ENCODE assay signal across 1 cellular context in the genomic region with DNA sequence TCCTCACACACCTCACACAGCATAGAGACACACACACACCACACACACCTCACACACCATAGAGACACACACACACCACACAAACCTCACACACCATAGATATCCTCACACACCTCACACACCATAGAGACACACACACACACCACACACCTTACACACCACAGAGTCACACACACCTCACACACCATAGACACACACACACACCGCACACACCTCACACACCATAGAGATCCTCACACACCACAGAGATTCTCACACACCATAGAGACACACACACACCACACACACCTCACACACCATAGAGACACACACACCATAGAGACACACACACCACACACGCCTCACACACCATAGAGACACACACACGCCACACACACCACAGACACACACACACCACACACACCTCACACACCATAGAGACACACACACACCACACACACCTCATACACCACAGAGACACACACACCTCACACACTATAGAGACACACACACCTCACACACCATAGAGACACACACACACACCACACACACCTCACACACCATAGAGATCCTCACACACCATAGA.
TF ChIP-seq lines count a peak whose summit lies in the region.

No MANE protein-coding gene starts in this region.

TF ChIP-seq in HepG2, 621 proteins besides CTCF, POLR2A, EP300 and RAD21 (continued from another document):
- TF ChIP-seq, protein P1, sequence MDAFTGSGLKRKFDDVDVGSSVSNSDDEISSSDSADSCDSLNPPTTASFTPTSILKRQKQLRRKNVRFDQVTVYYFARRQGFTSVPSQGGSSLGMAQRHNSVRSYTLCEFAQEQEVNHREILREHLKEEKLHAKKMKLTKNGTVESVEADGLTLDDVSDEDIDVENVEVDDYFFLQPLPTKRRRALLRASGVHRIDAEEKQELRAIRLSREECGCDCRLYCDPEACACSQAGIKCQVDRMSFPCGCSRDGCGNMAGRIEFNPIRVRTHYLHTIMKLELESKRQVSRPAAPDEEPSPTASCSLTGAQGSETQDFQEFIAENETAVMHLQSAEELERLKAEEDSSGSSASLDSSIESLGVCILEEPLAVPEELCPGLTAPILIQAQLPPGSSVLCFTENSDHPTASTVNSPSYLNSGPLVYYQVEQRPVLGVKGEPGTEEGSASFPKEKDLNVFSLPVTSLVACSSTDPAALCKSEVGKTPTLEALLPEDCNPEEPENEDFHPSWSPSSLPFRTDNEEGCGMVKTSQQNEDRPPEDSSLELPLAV (CRISPR knock-in tag; conservative IDR thresholded peaks at IDR 0.05; ENCODE audit: low read depth), result 0 out of 2 replicates have a peak, but pooled peaks have one; percentile 32
- TF ChIP-seq REPIN1 (CRISPR knock-in tag; IDR thresholded peaks at IDR 0.05; ENCODE audit: borderline replicate concordance, low read depth) (no peak), ZNF138 (CRISPR knock-in tag; IDR thresholded peaks at IDR 0.05; ENCODE audit: low read depth) (no peak), PTBP1 (IDR thresholded peaks at IDR 0.05; ENCODE audit: low read depth, low read length, poor library complexity, severe bottlenecking) (no peak), SYNCRIP (IDR thresholded peaks at IDR 0.05; ENCODE audit: insufficient read depth, low read depth, low read length) (no peak), IRF1 (CRISPR knock-in tag; IDR thresholded peaks at IDR 0.05; ENCODE audit: low read depth) (no peak)
- TF ChIP-seq, protein P2, sequence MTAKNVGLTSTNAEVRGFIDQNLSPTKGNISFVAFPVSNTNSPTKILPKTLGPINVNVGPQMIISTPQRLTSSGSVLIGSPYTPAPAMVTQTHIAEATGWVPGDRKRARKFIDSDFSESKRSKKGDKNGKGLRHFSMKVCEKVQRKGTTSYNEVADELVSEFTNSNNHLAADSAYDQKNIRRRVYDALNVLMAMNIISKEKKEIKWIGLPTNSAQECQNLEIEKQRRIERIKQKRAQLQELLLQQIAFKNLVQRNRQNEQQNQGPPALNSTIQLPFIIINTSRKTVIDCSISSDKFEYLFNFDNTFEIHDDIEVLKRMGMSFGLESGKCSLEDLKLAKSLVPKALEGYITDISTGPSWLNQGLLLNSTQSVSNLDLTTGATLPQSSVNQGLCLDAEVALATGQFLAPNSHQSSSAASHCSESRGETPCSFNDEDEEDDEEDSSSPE (CRISPR knock-in tag; IDR thresholded peaks at IDR 0.05), result no peak
- TF ChIP-seq, protein P3, sequence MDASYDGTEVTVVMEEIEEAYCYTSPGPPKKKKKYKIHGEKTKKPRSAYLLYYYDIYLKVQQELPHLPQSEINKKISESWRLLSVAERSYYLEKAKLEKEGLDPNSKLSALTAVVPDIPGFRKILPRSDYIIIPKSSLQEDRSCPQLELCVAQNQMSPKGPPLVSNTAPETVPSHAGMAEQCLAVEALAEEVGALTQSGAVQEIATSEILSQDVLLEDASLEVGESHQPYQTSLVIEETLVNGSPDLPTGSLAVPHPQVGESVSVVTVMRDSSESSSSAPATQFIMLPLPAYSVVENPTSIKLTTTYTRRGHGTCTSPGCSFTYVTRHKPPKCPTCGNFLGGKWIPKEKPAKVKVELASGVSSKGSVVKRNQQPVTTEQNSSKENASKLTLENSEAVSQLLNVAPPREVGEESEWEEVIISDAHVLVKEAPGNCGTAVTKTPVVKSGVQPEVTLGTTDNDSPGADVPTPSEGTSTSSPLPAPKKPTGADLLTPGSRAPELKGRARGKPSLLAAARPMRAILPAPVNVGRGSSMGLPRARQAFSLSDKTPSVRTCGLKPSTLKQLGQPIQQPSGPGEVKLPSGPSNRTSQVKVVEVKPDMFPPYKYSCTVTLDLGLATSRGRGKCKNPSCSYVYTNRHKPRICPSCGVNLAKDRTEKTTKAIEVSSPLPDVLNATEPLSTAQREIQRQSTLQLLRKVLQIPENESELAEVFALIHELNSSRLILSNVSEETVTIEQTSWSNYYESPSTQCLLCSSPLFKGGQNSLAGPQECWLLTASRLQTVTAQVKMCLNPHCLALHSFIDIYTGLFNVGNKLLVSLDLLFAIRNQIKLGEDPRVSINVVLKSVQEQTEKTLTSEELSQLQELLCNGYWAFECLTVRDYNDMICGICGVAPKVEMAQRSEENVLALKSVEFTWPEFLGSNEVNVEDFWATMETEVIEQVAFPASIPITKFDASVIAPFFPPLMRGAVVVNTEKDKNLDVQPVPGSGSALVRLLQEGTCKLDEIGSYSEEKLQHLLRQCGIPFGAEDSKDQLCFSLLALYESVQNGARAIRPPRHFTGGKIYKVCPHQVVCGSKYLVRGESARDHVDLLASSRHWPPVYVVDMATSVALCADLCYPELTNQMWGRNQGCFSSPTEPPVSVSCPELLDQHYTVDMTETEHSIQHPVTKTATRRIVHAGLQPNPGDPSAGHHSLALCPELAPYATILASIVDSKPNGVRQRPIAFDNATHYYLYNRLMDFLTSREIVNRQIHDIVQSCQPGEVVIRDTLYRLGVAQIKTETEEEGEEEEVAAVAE (CRISPR knock-in tag; IDR thresholded peaks at IDR 0.05; ENCODE audit: borderline replicate concordance), result no peak
TF ChIP-seq in HepG2: peak in this region for 3.
